ENCODE assay signal across 8 cellular contexts in the genomic region with DNA sequence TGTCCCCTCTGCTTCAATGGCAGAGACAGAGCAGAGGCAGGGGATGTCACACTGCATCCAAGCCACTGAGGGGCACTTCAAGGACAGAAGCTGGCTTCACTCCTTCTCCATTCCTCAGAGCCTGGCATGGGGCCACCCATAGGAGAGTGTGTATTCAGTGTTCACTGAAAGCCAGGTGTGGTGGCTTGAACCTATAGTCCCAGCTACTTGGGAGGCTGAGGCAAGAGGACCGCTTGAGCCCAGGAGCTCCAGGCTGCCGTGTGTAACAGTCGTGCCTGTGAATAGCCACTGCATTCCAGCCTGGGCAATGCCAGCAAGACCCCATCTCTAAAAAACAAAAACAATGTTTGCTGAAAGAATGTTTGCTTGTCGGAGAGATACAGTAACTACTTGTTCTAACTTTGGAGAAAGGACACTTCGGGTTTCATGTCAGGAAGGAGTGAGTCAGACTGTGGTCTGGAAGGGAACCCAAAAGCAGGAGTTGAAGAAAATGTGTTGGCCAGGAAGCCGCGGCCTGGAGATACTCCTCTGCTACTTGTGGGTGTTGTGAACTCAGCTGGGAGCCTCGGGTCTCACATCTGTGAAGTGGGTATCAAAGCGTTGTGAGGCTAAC.
DNase-seq lines count a peak whose midpoint lies in the region; ATAC-seq and TF ChIP-seq lines count a peak whose summit lies in the region.

No MANE protein-coding gene starts in this region.

- DNase-seq in AG09309 (ENCODE audit: low read depth) (peak; percentile 91), NCI-H69 (lab: John Stamatoyannopoulos, UW) (peak; percentile 68), activated T-cell treated with anti-CD3 and anti-CD28 coated beads for 4 hours (peak; percentile 27), fibroblast of peridontal ligament (ENCODE audit: extremely low read depth) (peak; percentile 98), kidney glomerular epithelial cell (lab: John Stamatoyannopoulos, UW) (no peak), HuH-7 (ENCODE audit: low spot score) (no peak)

- ATAC-seq in GM19397 (IDR thresholded peaks at IDR 0.05; ENCODE audit: unreplicated experiment) = no peak

- no peak for TF ChIP-seq CTCF in AG09309 (IDR thresholded peaks at IDR 0.05; ENCODE audit: control insufficient read depth, insufficient read depth, low read depth, low read length, missing control alignments)

- peak overlapping the region in 20 of 21 experiments; percentile 13 to 89 (median 76) for H3K27ac ChIP-seq in skin epidermis

- H3K4me3 ChIP-seq in AG09309 (ENCODE audit: control insufficient read depth, low read depth, low read length) = no peak overlapping the region; the same call in 1 of the 2 replicates
- H3K4me3 ChIP-seq in skin epidermis = no peak overlapping the region

Comparison
In these comparisons a context has a peak if more than half of its experiments do, and no peak if none do; other contexts are left out.
1. DNase-seq: peak in AG09309 (single experiment), NCI-H69 (single experiment), activated T-cell treated with anti-CD3 and anti-CD28 coated beads for 4 hours (single experiment) and fibroblast of peridontal ligament (single experiment); none in kidney glomerular epithelial cell (single experiment) and HuH-7 (single experiment).